In the genomic region with DNA sequence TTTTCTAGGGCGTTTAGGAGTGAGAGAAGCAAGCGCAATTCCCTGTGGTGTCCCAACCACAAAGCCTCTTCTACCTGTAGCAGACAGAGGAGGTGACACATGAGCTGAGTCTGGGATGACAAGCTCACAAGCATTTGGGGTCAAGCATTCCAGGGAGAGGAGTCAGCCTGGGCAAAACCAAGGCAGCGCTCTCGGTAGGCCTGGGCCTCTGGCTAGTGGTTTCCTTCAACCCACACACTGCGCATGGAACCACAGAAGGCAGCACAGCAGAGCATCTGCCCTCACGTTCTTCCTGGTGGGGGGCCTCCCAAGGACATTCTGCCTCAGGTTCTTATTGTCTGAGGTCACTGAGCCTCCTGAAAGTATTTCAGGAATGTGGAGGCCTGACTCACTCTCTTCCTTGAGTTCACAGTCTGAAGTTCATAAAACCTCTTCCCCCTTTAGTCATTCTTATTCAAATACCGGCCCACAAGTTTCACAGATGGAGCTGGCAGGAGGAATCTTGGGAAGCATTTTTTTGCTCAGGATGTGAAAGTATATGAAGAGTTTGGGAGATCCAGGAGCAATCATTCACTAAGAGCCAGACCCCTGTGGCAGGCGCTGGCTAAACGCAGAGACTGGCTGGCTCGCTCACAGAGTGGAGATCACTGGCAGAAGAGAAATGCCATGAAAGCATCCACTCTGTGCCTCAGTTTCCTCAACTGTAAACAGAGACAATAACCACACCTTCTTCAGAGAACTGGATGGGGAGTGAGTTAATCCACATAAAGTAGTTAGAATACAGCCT, we compare ENCODE assay signal across 11 cellular contexts. TPM values are rescaled to one million over a fixed set of nuclear protein-coding genes. Genes with fewer than 3 reads are reported as not detected.
A peak's percentile ranks its signal among the peaks of the same experiment; 100 is the strongest.
DNase-seq lines count a peak whose midpoint lies in the region; TF ChIP-seq lines count a peak whose summit lies in the region.
"Had no signal": no experiment of that assay in that cellular context is flagged by ENCODE, and none has a peak within 500 bp of the region (broad histone marks: within the 10 kb centered on the region; RNA-seq: fewer than 3 reads in every experiment).

No MANE protein-coding gene starts in this region.

- H3K9ac ChIP-seq in GM23248, result peak overlapping the region; percentile 63
- H3K9ac ChIP-seq in trophoblast cell (ENCODE audit: low read length), result no peak overlapping the region

- H4K8ac ChIP-seq in trophoblast cell (ENCODE audit: low read depth, low read length), result no peak overlapping the region

- H3K4me3 ChIP-seq in GM23248 (0 out of 2 replicates have a peak overlapping the region, but pooled peaks have one; percentile 29), fibroblast of pulmonary artery (replicated peaks; ENCODE audit: low read depth, low read length) (no peak overlapping the region), trophoblast cell (ENCODE audit: low read depth, low read length) (no peak overlapping the region)

- no peaks in the 10 kb centered on the region for H3K79me2 ChIP-seq in GM23248 (ENCODE audit: insufficient read depth)
- H3K79me2 ChIP-seq in trophoblast cell (ENCODE audit: control insufficient read depth, insufficient read depth, low read length, poor library complexity), result no peaks in the 10 kb centered on the region

- no peak overlapping the region for H4K91ac ChIP-seq in trophoblast cell (ENCODE audit: low read depth, low read length)

- H3K9me3 ChIP-seq in GM23248 (ENCODE audit: low read depth) (no peaks in the 10 kb centered on the region), trophoblast cell (ENCODE audit: insufficient read depth, low read depth, low read length) (no peaks in the 10 kb centered on the region)

- H3K27ac ChIP-seq in GM23248 (peak overlapping the region; percentile 98), trophoblast cell (ENCODE audit: low read depth, low read length) (peak overlapping the region; percentile 71)

- no peak overlapping the region for H3K18ac ChIP-seq in trophoblast cell (ENCODE audit: low read length)

- no peaks in the 10 kb centered on the region for H3K27me3 ChIP-seq in GM23248 (replicated peaks; ENCODE audit: insufficient read depth)
- no peaks in the 10 kb centered on the region for H3K27me3 ChIP-seq in trophoblast cell (ENCODE audit: insufficient read depth, low read length)

- no peak for TF ChIP-seq CTCF in fibroblast of pulmonary artery (IDR thresholded peaks at IDR 0.05; ENCODE audit: low read length, missing control alignments)

- in situ Hi-C loops in GM23248 (cut with MboI), result no loop called here
- in situ Hi-C loops in SK-MEL-5 (cut with HindIII; ENCODE audit: low pct_unique_long_range_greater_than_20kb, low sequenced_read_pairs), result no loop called here

- no peak overlapping the region for H3K23ac ChIP-seq in trophoblast cell (ENCODE audit: low read length)

- H4K20me1 ChIP-seq in GM23248 (ENCODE audit: insufficient read depth), result no peaks in the 10 kb centered on the region

- peak overlapping the region; percentile 55 for H3K4me2 ChIP-seq in GM23248 (ENCODE audit: unreplicated experiment)
- H3K4me2 ChIP-seq in trophoblast cell (ENCODE audit: low read length), result no peak overlapping the region

- no peak overlapping the region for H2BK5ac ChIP-seq in trophoblast cell (ENCODE audit: low read depth, low read length, poor library complexity)

- H2AFZ ChIP-seq in GM23248, result no peak overlapping the region
- H2AFZ ChIP-seq in trophoblast cell (ENCODE audit: insufficient read depth, low read length, poor library complexity), result no peak overlapping the region

- H3K9me2 ChIP-seq in GM23248 (ENCODE audit: insufficient read depth), result no peaks in the 10 kb centered on the region

- H3K4ac ChIP-seq in trophoblast cell (ENCODE audit: low read depth, low read length), result no peak overlapping the region

- H2BK12ac ChIP-seq in trophoblast cell (ENCODE audit: low read length), result peak overlapping the region; percentile 33

- 4 to 6% methylated on average over 8 to 10 of the region's 10 CpGs for WGBS in GM23248 (ENCODE audit: low coverage in 1 of 2, low lambda C conversion rate in 2 of 2, missing lambda C conversion rate in 2 of 2), 2 experiments
- no CpG with 5 or more reads among the region's 10 CpGs for WGBS in trophoblast cell (ENCODE audit: extremely low coverage, insufficient coverage, insufficient read length)

- DNase-seq in GM23248, result peak; percentile 99
- peak; percentile 21 for DNase-seq in SK-MEL-5 (ENCODE audit: low read depth, low spot score)
- DNase-seq in fibroblast of pulmonary artery (ENCODE audit: low read depth), result peak; percentile 98
- DNase-seq in trophoblast cell, result peak; percentile 90
- no peak for DNase-seq in NCI-H82 (lab: John Stamatoyannopoulos, UW)
- DNase-seq in NCI-H1436 treated with DMSO at 0.1 percent for 48 hours (lab: John Stamatoyannopoulos, UW), result no peak
- no peak for DNase-seq in SKM-1 (lab: John Stamatoyannopoulos, UW; ENCODE audit: unreplicated experiment)
- DNase-seq in stimulated activated naive CD4-positive, alpha-beta T cell treated with Interleukin-2 at 50 U/mL for 16 hours (lab: John Stamatoyannopoulos, UW), result no peak
- DNase-seq: activated CD4-positive, alpha-beta T cell treated with anti-CD3 and anti-CD28 coated beads for 1 hour; cortex of kidney; NCI-H187 treated with DMSO at 0.1 percent for 48 hours had no signal

- H4K12ac ChIP-seq in trophoblast cell (ENCODE audit: low read depth, low read length), result no peak overlapping the region

- peaks cover 52% of the 10 kb centered on the region for H3F3A ChIP-seq in GM23248 (ENCODE audit: insufficient read depth)

- no peak overlapping the region for H2BK120ac ChIP-seq in trophoblast cell (ENCODE audit: insufficient read depth, low read length, poor library complexity)

- H3K14ac ChIP-seq in trophoblast cell (ENCODE audit: low read length), result no peak overlapping the region

- peaks cover 21% of the 10 kb centered on the region for H3K79me1 ChIP-seq in trophoblast cell (ENCODE audit: low read length)

- peaks cover 61% of the 10 kb centered on the region for H3K4me1 ChIP-seq in GM23248 (ENCODE audit: insufficient read depth)
- peaks cover 5 to 28% of the 10 kb centered on the region in 2 experiments for H3K4me1 ChIP-seq in trophoblast cell (ENCODE audit: control insufficient read depth in 1 of 2, insufficient read depth in 2 of 2, low read length in 2 of 2)

- H3K36me3 ChIP-seq in GM23248 (ENCODE audit: low read depth) (no peaks in the 10 kb centered on the region), trophoblast cell (ENCODE audit: control insufficient read depth in 1 of 2, insufficient read depth in 2 of 2, low read length in 2 of 2) (no peaks in the 10 kb centered on the region)

- H2AK5ac ChIP-seq in trophoblast cell (ENCODE audit: low read length), result no peak overlapping the region

RNA-seq across cellular contexts. Expression of gene CCN1, which starts 26.8 kb away (rescaled TPM):
- 93.5 and 106 TPM in 2 replicates for total RNA-seq in GM23248 (2014; rRNA removed; shearing (Covaris generic))
- polyA plus RNA-seq in GM23248 (2016; fragmentation: Nextera tagmentation; extraction: Ambion mirVana), result 930 and 943 TPM in 2 replicates
- total RNA-seq in SK-MEL-5 (2014; rRNA removed; shearing (Covaris generic)), result 0.27 and 0.29 TPM in 2 replicates
- polyA plus RNA-seq in SK-MEL-5 (2015; cell fraction: cytosol; rRNA removed), result 4.5 and 4.8 TPM in 2 replicates
- 9.1 and 10.6 TPM in 2 replicates for polyA plus RNA-seq in SK-MEL-5 (2015; cell fraction: nucleus; rRNA removed)
- 190 and 196 TPM in 2 replicates for polyA plus RNA-seq in trophoblast cell (2013)

Comparison
In these comparisons a context has a peak if more than half of its experiments do, and no peak if none do; other contexts are left out.
1. DNase-seq: peak in GM23248 (single experiment), SK-MEL-5 (single experiment), fibroblast of pulmonary artery (single experiment) and trophoblast cell (2 of 2); none in NCI-H82 (single experiment), NCI-H1436 treated with DMSO at 0.1 percent for 48 hours (single experiment), SKM-1 (single experiment) and stimulated activated naive CD4-positive, alpha-beta T cell treated with Interleukin-2 at 50 U/mL for 16 hours (single experiment).
2. RNA of gene CCN1, which starts 26.8 kb away (total RNA-seq): 93.5 to 106 TPM in GM23248; 0.27 to 0.29 TPM in SK-MEL-5; every median in the first group is over 10 times any median in the second.